26 cellular contexts compared by ENCODE assay signal in genomic region chrX:101241531-101241930, GRCh38. TPM values are rescaled to one million over a fixed set of nuclear protein-coding genes. Genes with fewer than 3 reads are reported as not detected.
A peak's percentile ranks its signal among the peaks of the same experiment; 100 is the strongest.
DNase-seq lines count a peak whose midpoint lies in the region; ATAC-seq, FAIRE-seq and TF ChIP-seq lines count a peak whose summit lies in the region.
"Had no signal": no experiment of that assay in that cellular context is flagged by ENCODE, and none has a peak within 500 bp of the region (broad histone marks: within the 10 kb centered on the region; RNA-seq: fewer than 3 reads in every experiment).

No MANE protein-coding gene starts in this region.

- no peak for TF ChIP-seq POLR2A in IMR-90 (IDR thresholded peaks at IDR 0.05; ENCODE audit: low read depth, low read length)
- TF ChIP-seq POLR2A in thyroid gland (IDR thresholded peaks at IDR 0.05), result no peak

- H3K79me1 ChIP-seq in IMR-90 (ENCODE audit: low read depth in 1 of 2, low read length in 2 of 2), result no peaks in the 10 kb centered on the region

- peak; percentile 39 for FAIRE-seq in astrocyte (lab: Jason Lieb, UNC)
- FAIRE-seq: A204.1, GM12878, GM12892 had no signal

- TF ChIP-seq CTCF in IMR-90 (conservative IDR thresholded peaks at IDR 0.05; ENCODE audit: low read depth, low read length) (no peak), astrocyte (IDR thresholded peaks at IDR 0.05; ENCODE audit: insufficient read depth, low read depth, low read length) (no peak), thyroid gland (IDR thresholded peaks at IDR 0.05) (no peak)

- peaks cover 14% of the 10 kb centered on the region for H3K36me3 Mint-ChIP-seq in astrocyte (ENCODE audit: low read depth, unreplicated experiment)
- H3K36me3 Mint-ChIP-seq: CD14-positive monocyte; CD4-positive, alpha-beta memory T cell; CD4-positive, CD25-positive, alpha-beta regulatory T cell; CD8-positive, alpha-beta memory T cell had no signal

- H2BK15ac ChIP-seq in IMR-90 (ENCODE audit: low read depth, low read length), result no peak overlapping the region

- DNase-seq in IMR-90 (no peak), astrocyte (ENCODE audit: low read depth) (no peak), thyroid gland (peak; percentile 15 to 26), middle frontal gyrus (ENCODE audit: extremely low spot score, low spot score) (no peak), epidermal melanocyte (ENCODE audit: insufficient read length, low spot score) (no peak)
- DNase-seq: 8988T; ACHN; BE2C; C1 segment of cervical spinal cord; CD4-positive, alpha-beta memory T cell; CD4-positive, CD25-positive, alpha-beta regulatory T cell; CD8-positive, alpha-beta memory T cell; COR-L47; DMS 273 treated with DMSO at 0.1 percent for 48 hours; DMS153; DMS53; DMS79; DND-41; EL; GDM1 had no signal

- H3K4me3 ChIP-seq in IMR-90 (ENCODE audit: insufficient read depth, low read depth, low read length) (no peak overlapping the region), astrocyte (ENCODE audit: insufficient read depth, low read depth, low read length) (no peak overlapping the region), thyroid gland (replicated peaks in 1 of 3) (no peak overlapping the region)
- H3K4me3 ChIP-seq: BLaER1, GM12878 had no signal

- H3K9ac ChIP-seq in IMR-90 (ENCODE audit: low read depth, low read length) (no peak overlapping the region), astrocyte (ENCODE audit: low read length) (no peak overlapping the region)
- H3K9ac ChIP-seq: BLaER1 had no signal

- H3K4me1 Mint-ChIP-seq in astrocyte (ENCODE audit: low read depth, unreplicated experiment), result no peaks in the 10 kb centered on the region
- H3K4me1 Mint-ChIP-seq: CD14-positive monocyte; CD4-positive, alpha-beta memory T cell; CD4-positive, CD25-positive, alpha-beta regulatory T cell; CD8-positive, alpha-beta memory T cell had no signal

- no peak for ATAC-seq in IMR-90 (ENCODE audit: low read depth)
- ATAC-seq: GM12878 had no signal

- H2AFZ ChIP-seq in IMR-90 (replicated peaks; ENCODE audit: low read length, poor library complexity), result no peak overlapping the region
- no peak overlapping the region for H2AFZ ChIP-seq in astrocyte (ENCODE audit: low read depth, low read length)

- H4K20me1 ChIP-seq in IMR-90 (ENCODE audit: insufficient read depth, low read length) (no peaks in the 10 kb centered on the region), astrocyte (ENCODE audit: insufficient read depth, low read length) (no peaks in the 10 kb centered on the region)
- H4K20me1 ChIP-seq: BLaER1 had no signal

- H2AK5ac ChIP-seq in IMR-90 (ENCODE audit: low read depth, low read length), result no peak overlapping the region

- no peak overlapping the region for H4K5ac ChIP-seq in IMR-90 (ENCODE audit: low read depth, low read length)

- H3K9me1 ChIP-seq in IMR-90 (ENCODE audit: insufficient read depth, low read length), result no peaks in the 10 kb centered on the region; the same call in 1 of the 2 replicates

- no peak overlapping the region for H4K91ac ChIP-seq in IMR-90 (ENCODE audit: insufficient read depth, low read depth, low read length)

- H3K14ac ChIP-seq in IMR-90 (replicated peaks; ENCODE audit: low read depth, low read length), result no peak overlapping the region

- TF ChIP-seq RAD21 in IMR-90 (IDR thresholded peaks at IDR 0.05; ENCODE audit: low read length), result no peak

- H3K4me3 Mint-ChIP-seq in astrocyte (ENCODE audit: unreplicated experiment), result no peak overlapping the region
- H3K4me3 Mint-ChIP-seq: CD14-positive monocyte; CD4-positive, alpha-beta memory T cell; CD4-positive, CD25-positive, alpha-beta regulatory T cell; CD8-positive, alpha-beta memory T cell had no signal

- H3K56ac ChIP-seq in IMR-90 (ENCODE audit: extremely low read depth, insufficient read depth, low read length), result no peak overlapping the region

- intact Hi-C loops in IMR-90 (cut with micrococcal nuclease), result no loop called here
- intact Hi-C loops in thyroid gland (cut with DNase I), result no loop called here

- H3K27me3 Mint-ChIP-seq in astrocyte (ENCODE audit: low read depth, unreplicated experiment), result no peaks in the 10 kb centered on the region
- H3K27me3 Mint-ChIP-seq: CD4-positive, alpha-beta memory T cell; CD4-positive, CD25-positive, alpha-beta regulatory T cell had no signal

- no peak overlapping the region for H3K4me2 ChIP-seq in IMR-90 (ENCODE audit: low read depth, low read length)
- H3K4me2 ChIP-seq in astrocyte (ENCODE audit: low read length), result no peak overlapping the region
- H3K4me2 ChIP-seq: BLaER1 had no signal

- no peak overlapping the region for H4K8ac ChIP-seq in IMR-90 (ENCODE audit: low read depth in 2 of 2, low read length in 2 of 2)

- CTCF ChIA-PET in IMR-90 (lab: Yijun Ruan, JAX), result no interaction called here

- no peak overlapping the region for H3K4ac ChIP-seq in IMR-90 (ENCODE audit: low read depth, low read length)

- no peak overlapping the region for H2BK5ac ChIP-seq in IMR-90 (ENCODE audit: low read depth, low read length, poor library complexity, severe bottlenecking)

- H3K18ac ChIP-seq in IMR-90 (ENCODE audit: low read depth, low read length), result no peak overlapping the region

- 73% methylated on average over 8 of the region's 9 CpGs; no CpG with 5 or more reads in 1 of the 2 experiments for WGBS in IMR-90 (ENCODE audit: extremely low coverage in 2 of 2, insufficient read length in 1 of 2), 2 experiments
- WGBS in thyroid gland, 2 donors, result 40 to 52% methylated on average over 2 to 8 of the region's 9 CpGs

- POLR2A ChIA-PET in IMR-90 (lab: Charles Lee; ENCODE audit: unreplicated experiment), result no interaction called here

- no peak overlapping the region for H3K27ac Mint-ChIP-seq in astrocyte (ENCODE audit: unreplicated experiment)
- H3K27ac Mint-ChIP-seq: CD14-positive monocyte; CD4-positive, alpha-beta memory T cell; CD4-positive, CD25-positive, alpha-beta regulatory T cell had no signal

- no peaks in the 10 kb centered on the region for H3K4me1 ChIP-seq in IMR-90 (ENCODE audit: control insufficient read depth, insufficient read depth, low read length)
- H3K4me1 ChIP-seq in astrocyte (ENCODE audit: insufficient read depth, low read length), result no peaks in the 10 kb centered on the region
- no peaks in the 10 kb centered on the region for H3K4me1 ChIP-seq in thyroid gland
- H3K4me1 ChIP-seq: BE2C, BLaER1 had no signal

- H3K36me3 ChIP-seq in IMR-90 (ENCODE audit: control insufficient read depth, insufficient read depth, low read length), result peaks cover 2% of the 10 kb centered on the region
- peaks cover 2% of the 10 kb centered on the region for H3K36me3 ChIP-seq in astrocyte (ENCODE audit: insufficient read depth, low read length)
- no peaks in the 10 kb centered on the region for H3K36me3 ChIP-seq in thyroid gland
- H3K36me3 ChIP-seq: BE2C, BLaER1 had no signal

- in situ Hi-C loops in IMR-90 (cut with MboI; ENCODE audit: low sequenced_read_pairs), result no loop called here

- no peak overlapping the region for H2BK120ac ChIP-seq in IMR-90 (ENCODE audit: low read depth, low read length)

- dilution Hi-C loops in IMR-90 (cut with HindIII; ENCODE audit: low sequenced_read_pairs, unreplicated experiment), result no loop called here

- peaks cover 2% of the 10 kb centered on the region for H3K9me3 Mint-ChIP-seq in astrocyte (ENCODE audit: unreplicated experiment)
- H3K9me3 Mint-ChIP-seq: CD4-positive, alpha-beta memory T cell; CD8-positive, alpha-beta memory T cell had no signal

- H3K23ac ChIP-seq in IMR-90 (ENCODE audit: low read depth, low read length), result no peak overlapping the region

- H3K27me3 ChIP-seq in IMR-90 (ENCODE audit: control insufficient read depth, insufficient read depth, low read length) (peaks cover 8% of the 10 kb centered on the region), astrocyte (ENCODE audit: insufficient read depth, low read length) (no peaks in the 10 kb centered on the region), thyroid gland (no peaks in the 10 kb centered on the region)
- H3K27me3 ChIP-seq: BE2C, BLaER1 had no signal

- no peak overlapping the region for H3K27ac ChIP-seq in IMR-90 (ENCODE audit: insufficient read depth, low read length)
- no peak overlapping the region for H3K27ac ChIP-seq in astrocyte (ENCODE audit: low read depth, low read length)
- no peak overlapping the region for H3K27ac ChIP-seq in thyroid gland
- H3K27ac ChIP-seq: BLaER1 had no signal

- no TSS peak for BruUV-seq in IMR-90 (replicated peaks; lab: Mats Ljungman, UMichigan)

- H2BK20ac ChIP-seq in IMR-90 (ENCODE audit: low read depth, low read length), result no peak overlapping the region

- no peaks in the 10 kb centered on the region for H3K9me3 ChIP-seq in IMR-90 (ENCODE audit: control insufficient read depth, insufficient read depth, low read length)
- H3K9me3 ChIP-seq in astrocyte (ENCODE audit: insufficient read depth, low read depth, low read length), result no peaks in the 10 kb centered on the region
- H3K9me3 ChIP-seq in thyroid gland, result no peaks in the 10 kb centered on the region
- H3K9me3 ChIP-seq: BE2C, BLaER1 had no signal

- H2AK9ac ChIP-seq in IMR-90 (replicated peaks; ENCODE audit: low read depth, low read length, poor library complexity), result peak overlapping the region; percentile 45

- no peaks in the 10 kb centered on the region for H3K79me2 ChIP-seq in astrocyte (ENCODE audit: insufficient read depth, low read length)

TF ChIP-seq in IMR-90, 13 proteins besides CTCF, POLR2A, EP300 and RAD21 (continues in another document):
- TF ChIP-seq FOS (IDR thresholded peaks at IDR 0.05; ENCODE audit: low read depth, low read length) (no peak), SMC3 (IDR thresholded peaks at IDR 0.05; ENCODE audit: low read depth, low read length) (no peak), ELK1 (IDR thresholded peaks at IDR 0.05; ENCODE audit: borderline replicate concordance, low read depth, low read length) (no peak), BHLHE40 (IDR thresholded peaks at IDR 0.05; ENCODE audit: low read depth, low read length) (no peak), NFE2L2 (IDR thresholded peaks at IDR 0.05; ENCODE audit: low read depth, low read length) (no peak)

RNA-seq across cellular contexts. Expression of gene DRP2, which starts 21.9 kb away (rescaled TPM):
- total RNA-seq in IMR-90 (2012; rRNA removed), result 6.9 and 7.0 TPM in 2 replicates
- polyA plus RNA-seq in IMR-90 (2012; rRNA removed), result 6.4 and 7.9 TPM in 2 replicates
- 2.2 and 2.4 TPM in 2 replicates for polyA plus RNA-seq in IMR-90 (2012; cell fraction: cytosol; rRNA removed)
- 17.0 and 27.1 TPM in 2 replicates for polyA plus RNA-seq in IMR-90 (2012; cell fraction: nucleus; rRNA removed; ENCODE audit: low replicate concordance)
- total RNA-seq in astrocyte, result 4.2 and 5.4 TPM in 2 replicates
- not detected for total RNA-seq in thyroid gland
- total RNA-seq: G401 had no signal
- polyA plus RNA-seq: CD14-positive monocyte; CD8-positive, alpha-beta memory T cell had no signal

RNA-seq across cellular contexts. Expression of gene TAF7L, which starts 49.6 kb away (rescaled TPM):
- total RNA-seq in IMR-90 (2012; rRNA removed) (0.18 and 0.28 TPM in 2 replicates), astrocyte (0.27 and 0.29 TPM in 2 replicates), thyroid gland (1 to 10 TPM in 1 of 4 donors, under 1 TPM in 2, not detected in 1; 0.22 to 1.4 (median 0.81) TPM)
- polyA plus RNA-seq in IMR-90 (2012; rRNA removed), result 0.22 TPM in 2 replicates
- 0.04 and 0.25 TPM in 2 replicates for polyA plus RNA-seq in IMR-90 (2012; cell fraction: cytosol; rRNA removed)
- polyA plus RNA-seq in IMR-90 (2012; cell fraction: nucleus; rRNA removed; ENCODE audit: low replicate concordance), result 0.16 and 0.83 TPM in 2 replicates
- total RNA-seq: CD4-positive, alpha-beta memory T cell; CD4-positive, CD25-positive, alpha-beta regulatory T cell; CD8-positive, alpha-beta memory T cell; G401 had no signal
- polyA plus RNA-seq: CD14-positive monocyte; CD4-positive, alpha-beta memory T cell; CD4-positive, CD25-positive, alpha-beta regulatory T cell; CD8-positive, alpha-beta memory T cell had no signal

Comparison
In these comparisons a context has a peak if more than half of its experiments do, and no peak if none do; other contexts are left out.
1. DNase-seq: peak in thyroid gland (2 of 2); none in IMR-90 (single experiment), astrocyte (single experiment), middle frontal gyrus (single experiment) and epidermal melanocyte (single experiment).